In genomic region chr16:1488054-1488601, GRCh38 we compare ENCODE assay signal across 31 cellular contexts. TPM values are rescaled to one million over a fixed set of nuclear protein-coding genes. Genes with fewer than 3 reads are reported as not detected.
DNase-seq lines count a peak whose midpoint lies in the region; ATAC-seq, FAIRE-seq and TF ChIP-seq lines count a peak whose summit lies in the region.
"Had no signal": no experiment of that assay in that cellular context is flagged by ENCODE, and none has a peak within 500 bp of the region (broad histone marks: within the 10 kb centered on the region; RNA-seq: fewer than 3 reads in every experiment).

No MANE protein-coding gene starts in this region.

- no peak for TF ChIP-seq EP300 in esophagus muscularis mucosa (IDR thresholded peaks at IDR 0.05)

- H3K27me3 ChIP-seq in GM06990 (replicated peaks; ENCODE audit: control insufficient read depth, insufficient read depth, low read length) (no peaks in the 10 kb centered on the region), RWPE2 (ENCODE audit: insufficient read depth, poor library complexity, severe bottlenecking) (no peaks in the 10 kb centered on the region), spleen (replicated peaks in 1 of 7) (no peaks in the 10 kb centered on the region), esophagus muscularis mucosa (no peaks in the 10 kb centered on the region)

- H3K4me1 ChIP-seq in RWPE2 (ENCODE audit: insufficient read depth, poor library complexity, severe bottlenecking): peaks cover 5% of the 10 kb centered on the region
- H3K4me1 ChIP-seq in kidney (ENCODE audit: control insufficient read depth in 1 of 2, insufficient read depth in 1 of 2, low read depth in 1 of 2, low read length in 2 of 2): peaks cover 3 to 7% of the 10 kb centered on the region in 2 donors
- peaks cover 7 to 32% (median 9%) of the 10 kb centered on the region in 6 donors for H3K4me1 ChIP-seq in spleen
- peaks cover 6 to 9% (median 7%) of the 10 kb centered on the region in 4 donors for H3K4me1 ChIP-seq in esophagus muscularis mucosa

- no peak for ATAC-seq in RWPE2 (ENCODE audit: low read depth)
- ATAC-seq in GM21390 (IDR thresholded peaks at IDR 0.05; ENCODE audit: unreplicated experiment): no peak
- ATAC-seq: A549 had no signal

- intact Hi-C loops in kidney (cut with DNase I) (no loop called here), spleen (cut with DNase I; ENCODE audit: low total_unique reads) (no loop called here), esophagus muscularis mucosa (cut with DNase I) (no loop called here)

- no peak overlapping the region for H3K9ac ChIP-seq in kidney (ENCODE audit: low read length in 2 of 2)

- FAIRE-seq in kidney (lab: Jason Lieb, UNC): no peak
- FAIRE-seq: A549, GM12891, H54, HepG2 had no signal

- WGBS in spleen, 5 donors: 76 to 91% (median 81%) methylated on average over 12 to 24 of the region's 24 CpGs
- 90% methylated on average over 9 of the region's 24 CpGs for WGBS in esophagus muscularis mucosa

- DNase-seq in GM06990 (ENCODE audit: extremely low read depth, insufficient read length) (peak; percentile 3), RWPE2 (ENCODE audit: low spot score) (peak; percentile 52), kidney (peak; percentile 59), spleen (peak; percentile 61), amniotic stem cell (lab: John Stamatoyannopoulos, UW) (no peak), esophagus muscularis mucosa (ENCODE audit: extremely low spot score) (no peak)
- DNase-seq: CD8-positive, alpha-beta memory T cell; DMS 273 treated with DMSO at 0.1 percent for 48 hours; DMS79; EL; GDM1; Karpas-422; NCI-H1105 treated with DMSO at 0.1 percent for 48 hours; NCI-H146; NCI-H1930; NCI-H2107; NCI-H446; NCI-H524 treated with DMSO at 0.1 percent for 48 hours; NCI-H82; NK-92 treated with Interleukin-12 subunit alpha and Interleukin-12 subunit beta, amount 100 ng/mL, for 24 hours; PC-9; SHP77 had no signal

- H3K36me3 ChIP-seq in GM06990 (ENCODE audit: control insufficient read depth, insufficient read depth, low read length) (no peaks in the 10 kb centered on the region), RWPE2 (ENCODE audit: low read depth) (no peaks in the 10 kb centered on the region), kidney (ENCODE audit: control insufficient read depth in 1 of 2, insufficient read depth in 2 of 2, low read length in 2 of 2) (no peaks in the 10 kb centered on the region), spleen (no peaks in the 10 kb centered on the region), esophagus muscularis mucosa (no peaks in the 10 kb centered on the region)

- TF ChIP-seq CTCF in GM06990 (IDR thresholded peaks at IDR 0.05; ENCODE audit: insufficient read depth, low read length, poor library complexity, severe bottlenecking) (no peak), RWPE2 (IDR thresholded peaks at IDR 0.05; ENCODE audit: poor library complexity, severe bottlenecking) (no peak), kidney (IDR thresholded peaks at IDR 0.05; ENCODE audit: borderline replicate concordance, extremely low read depth, insufficient read depth) (no peak), spleen (IDR thresholded peaks at IDR 0.05 in 8 of 11, conservative IDR thresholded peaks at IDR 0.05 in 3 of 11) (no peak), esophagus muscularis mucosa (IDR thresholded peaks at IDR 0.05) (no peak)

- TF ChIP-seq POLR2A in spleen (IDR thresholded peaks at IDR 0.05) (no peak), esophagus muscularis mucosa (IDR thresholded peaks at IDR 0.05; ENCODE audit: low read depth) (no peak)

- no peak overlapping the region for H3K27ac ChIP-seq in RWPE2 (ENCODE audit: poor library complexity, severe bottlenecking)
- H3K27ac ChIP-seq in kidney (ENCODE audit: low read depth in 2 of 2, low read length in 2 of 2): no peak overlapping the region
- peak overlapping the region in 5 of 8 donors; percentile 31 to 63 (median 33) for H3K27ac ChIP-seq in spleen
- H3K27ac ChIP-seq in esophagus muscularis mucosa (replicated peaks in 1 of 4): no peak overlapping the region
- H3K27ac ChIP-seq: A549, C4-2B, PC-9 had no signal

- no peaks in the 10 kb centered on the region for H3K9me3 ChIP-seq in RWPE2 (ENCODE audit: severe bottlenecking)
- H3K9me3 ChIP-seq in kidney (ENCODE audit: control insufficient read depth in 1 of 2, low read length in 2 of 2): no peaks in the 10 kb centered on the region
- no peaks in the 10 kb centered on the region for H3K9me3 ChIP-seq in spleen
- no peaks in the 10 kb centered on the region for H3K9me3 ChIP-seq in esophagus muscularis mucosa
- H3K9me3 ChIP-seq: A549 had no signal

- H3K4me3 ChIP-seq in GM06990 (replicated peaks; ENCODE audit: low read depth, low read length): no peak overlapping the region
- H3K4me3 ChIP-seq in RWPE2 (ENCODE audit: severe bottlenecking): no peak overlapping the region
- no peak overlapping the region for H3K4me3 ChIP-seq in kidney (ENCODE audit: low read length in 2 of 2)
- H3K4me3 ChIP-seq in spleen: no peak overlapping the region
- no peak overlapping the region for H3K4me3 ChIP-seq in esophagus muscularis mucosa
- H3K4me3 ChIP-seq: A549, PC-9 had no signal

RNA-seq across cellular contexts. Expression of gene PTX4, which starts 0.6 kb away (rescaled TPM):
- total RNA-seq in kidney (not detected), spleen (under 1 TPM in 5 of 7 donors, not detected in 2; 0.23 to 0.85 (median 0.60) TPM), esophagus muscularis mucosa (under 1 TPM in 3 of 4 donors, not detected in 1; 0.39 to 0.75 (median 0.66) TPM)
- polyA plus RNA-seq in kidney (ENCODE audit: insufficient read depth, low read depth, low replicate concordance) (not detected), spleen (under 1 TPM in 2 of 3 donors, not detected in 1; 0.03 to 0.19 TPM)
- total RNA-seq: CD8-positive, alpha-beta memory T cell; HepG2; HT1080; RPMI7951; SK-MEL-5 had no signal
- polyA plus RNA-seq: A549; CD8-positive, alpha-beta memory T cell had no signal

RNA-seq across cellular contexts. Expression of gene TELO2, which starts 5.0 kb away (rescaled TPM):
- total RNA-seq in kidney (37.4 TPM), spleen (10 to 100 TPM; 28.5 to 64.2 (median 44.0) TPM), esophagus muscularis mucosa (10 to 100 TPM; 14.1 to 27.7 (median 18.4) TPM)
- polyA plus RNA-seq in kidney (ENCODE audit: insufficient read depth, low read depth, low replicate concordance) (27.7 TPM), spleen (100 to 1,000 TPM in 1 of 3 donors, 10 to 100 TPM in 2; 60.3 to 110 (median 83.5) TPM)

RNA-seq across cellular contexts. Expression of gene CLCN7, which starts 13.3 kb away (rescaled TPM):
- total RNA-seq in kidney (92.5 TPM), spleen (100 to 1,000 TPM in 6 of 7 donors, 10 to 100 TPM in 1; 76.5 to 146 (median 127) TPM), esophagus muscularis mucosa (100 to 1,000 TPM in 1 of 4 donors, 10 to 100 TPM in 3; 41.5 to 130 (median 71.9) TPM)
- polyA plus RNA-seq in kidney (ENCODE audit: insufficient read depth, low read depth, low replicate concordance) (38.9 TPM), spleen (100 to 1,000 TPM in 1 of 3 donors, 10 to 100 TPM in 2; 43.2 to 117 (median 59.6) TPM)

RNA-seq across cellular contexts. Expression of gene CCDC154, which starts 43.8 kb away (rescaled TPM):
- 2.8 TPM for total RNA-seq in kidney
- 1.8 TPM for polyA plus RNA-seq in kidney (ENCODE audit: insufficient read depth, low read depth, low replicate concordance)
- total RNA-seq in spleen: 1 to 10 TPM; 1.6 to 6.4 (median 3.8) TPM
- polyA plus RNA-seq in spleen: 10 to 100 TPM in 2 of 3 donors, 1 to 10 TPM in 1; 8.3 to 18.2 (median 10.8) TPM
- under 1 TPM in 3 of 4 donors, not detected in 1; 0.17 to 0.58 (median 0.42) TPM for total RNA-seq in esophagus muscularis mucosa
- total RNA-seq: RPMI7951 had no signal
- polyA plus RNA-seq: CD8-positive, alpha-beta memory T cell had no signal

RNA-seq across cellular contexts. Expression of gene TMEM204, which starts 45.3 kb away (rescaled TPM):
- 40.9 TPM for total RNA-seq in kidney
- 49.5 TPM for polyA plus RNA-seq in kidney (ENCODE audit: insufficient read depth, low read depth, low replicate concordance)
- 10 to 100 TPM; 12.6 to 47.1 (median 26.9) TPM for total RNA-seq in spleen
- 10 to 100 TPM; 10.1 to 21.0 (median 13.6) TPM for polyA plus RNA-seq in spleen
- total RNA-seq in esophagus muscularis mucosa: 10 to 100 TPM; 39.5 to 75.0 (median 57.1) TPM
- total RNA-seq: HepG2, PC-9, RPMI7951, SK-MEL-5 had no signal
- polyA plus RNA-seq: A549, HepG2 had no signal

Comparison
In these comparisons a context has a peak if more than half of its experiments do, and no peak if none do; other contexts are left out.
1. DNase-seq: peak in GM06990 (single experiment), RWPE2 (single experiment), kidney (single experiment) and spleen (single experiment); none in amniotic stem cell (single experiment) and esophagus muscularis mucosa (single experiment).
2. H3K27ac ChIP-seq: peak in spleen (5 of 8); none in RWPE2 (single experiment), kidney (0 of 2) and esophagus muscularis mucosa (0 of 4).